In the genomic region with DNA sequence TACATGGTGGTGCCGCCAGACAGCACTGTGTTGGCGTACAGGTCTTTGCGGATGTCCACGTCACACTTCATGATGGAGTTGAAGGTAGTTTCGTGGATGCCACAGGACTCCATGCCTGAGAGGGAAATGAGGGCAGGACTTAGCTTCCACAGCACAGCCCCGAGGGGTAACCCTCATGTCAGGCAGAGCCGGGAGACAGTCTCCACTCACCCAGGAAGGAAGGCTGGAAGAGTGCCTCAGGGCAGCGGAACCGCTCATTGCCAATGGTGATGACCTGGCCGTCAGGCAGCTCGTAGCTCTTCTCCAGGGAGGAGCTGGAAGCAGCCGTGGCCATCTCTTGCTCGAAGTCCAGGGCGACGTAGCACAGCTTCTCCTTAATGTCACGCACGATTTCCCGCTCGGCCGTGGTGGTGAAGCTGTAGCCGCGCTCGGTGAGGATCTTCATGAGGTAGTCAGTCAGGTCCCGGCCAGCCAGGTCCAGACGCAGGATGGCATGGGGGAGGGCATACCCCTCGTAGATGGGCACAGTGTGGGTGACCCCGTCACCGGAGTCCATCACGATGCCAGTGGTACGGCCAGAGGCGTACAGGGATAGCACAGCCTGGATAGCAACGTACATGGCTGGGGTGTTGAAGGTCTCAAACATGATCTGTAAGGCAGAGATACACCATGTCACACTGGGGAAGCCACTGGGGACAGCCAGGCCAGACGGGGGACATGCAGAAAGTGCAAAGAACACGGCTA, we compare ENCODE assay signal across 8 cellular contexts. TPM values are rescaled to one million over a fixed set of nuclear protein-coding genes. Genes with fewer than 3 reads are reported as not detected.
A peak's percentile ranks its signal among the peaks of the same experiment; 100 is the strongest.
DNase-seq lines count a peak whose midpoint lies in the region; ATAC-seq and TF ChIP-seq lines count a peak whose summit lies in the region.

No MANE protein-coding gene starts in this region.

- H3K4me3 ChIP-seq in GM12875 (ENCODE audit: low read depth, low read length) (peak overlapping the region; percentile 98), lower lobe of right lung (peak overlapping the region; percentile 96)

- intact Hi-C loops in lower lobe of right lung (cut with DNase I): no loop called here

- peaks cover 53% of the 10 kb centered on the region for H3K36me3 Mint-ChIP-seq in T-helper 1 cell treated with Interleukin-12 subunit alpha and Interleukin-12 subunit beta and Interleukin-4 antibody, amounts not matched to agents 30 μg/mL and 1 μg/mL, for 36 hours (ENCODE audit: low read depth)
- H3K36me3 Mint-ChIP-seq in chondrocyte (ENCODE audit: low read depth): peaks cover 34% of the 10 kb centered on the region

- H3K4me1 ChIP-seq in lower lobe of right lung: peaks cover 55% of the 10 kb centered on the region

- peaks cover 50% of the 10 kb centered on the region for H3K4me1 Mint-ChIP-seq in T-helper 1 cell treated with Interleukin-12 subunit alpha and Interleukin-12 subunit beta and Interleukin-4 antibody, amounts not matched to agents 30 μg/mL and 1 μg/mL, for 36 hours (ENCODE audit: low read depth)
- peaks cover 35% of the 10 kb centered on the region for H3K4me1 Mint-ChIP-seq in chondrocyte (ENCODE audit: low read depth)

- H3K4me3 Mint-ChIP-seq in T-helper 1 cell treated with Interleukin-12 subunit alpha and Interleukin-12 subunit beta and Interleukin-4 antibody, amounts not matched to agents 30 μg/mL and 1 μg/mL, for 36 hours: peak overlapping the region; percentile 100
- peak overlapping the region; percentile 98 for H3K4me3 Mint-ChIP-seq in chondrocyte (ENCODE audit: unreplicated experiment)

- peak overlapping the region; percentile 100 for H3K27ac ChIP-seq in lower lobe of right lung

- H3K27ac Mint-ChIP-seq in T-helper 1 cell treated with Interleukin-12 subunit alpha and Interleukin-12 subunit beta and Interleukin-4 antibody, amounts not matched to agents 30 μg/mL and 1 μg/mL, for 36 hours: peak overlapping the region; percentile 99
- H3K27ac Mint-ChIP-seq in chondrocyte (ENCODE audit: unreplicated experiment): peak overlapping the region; percentile 94

- H3K27me3 Mint-ChIP-seq in T-helper 1 cell treated with Interleukin-12 subunit alpha and Interleukin-12 subunit beta and Interleukin-4 antibody, amounts not matched to agents 30 μg/mL and 1 μg/mL, for 36 hours (ENCODE audit: low read depth): peaks cover 3% of the 10 kb centered on the region
- no peaks in the 10 kb centered on the region for H3K27me3 Mint-ChIP-seq in chondrocyte (ENCODE audit: low read depth)

- H3K9me3 Mint-ChIP-seq in T-helper 1 cell treated with Interleukin-12 subunit alpha and Interleukin-12 subunit beta and Interleukin-4 antibody, amounts not matched to agents 30 μg/mL and 1 μg/mL, for 36 hours: no peaks in the 10 kb centered on the region
- no peaks in the 10 kb centered on the region for H3K9me3 Mint-ChIP-seq in chondrocyte (ENCODE audit: low read depth)

- H3K9me3 ChIP-seq in lower lobe of right lung: no peaks in the 10 kb centered on the region

- peaks cover 44% of the 10 kb centered on the region for H3K36me3 ChIP-seq in lower lobe of right lung

- no peak for TF ChIP-seq CTCF in GM12875 (IDR thresholded peaks at IDR 0.05; ENCODE audit: borderline replicate concordance, insufficient read depth, low read depth, low read length)
- no peak for TF ChIP-seq CTCF in chondrocyte (IDR thresholded peaks at IDR 0.05)
- TF ChIP-seq CTCF in lower lobe of right lung (IDR thresholded peaks at IDR 0.05): no peak

- no peak for ATAC-seq in lower lobe of right lung

- no peaks in the 10 kb centered on the region for H3K27me3 ChIP-seq in lower lobe of right lung (ENCODE audit: low read depth)

- DNase-seq in chondrocyte (ENCODE audit: low spot score): no peak
- peak; percentile 66 for DNase-seq in lower lobe of right lung
- DNase-seq in superior temporal gyrus (ENCODE audit: extremely low spot score): peak; percentile 20
- no peak for DNase-seq in HuH-7 (ENCODE audit: low spot score)
- no peak for DNase-seq in cerebellar nuclear complex (lab: John Stamatoyannopoulos, UW)
- DNase-seq in COLO829 (ENCODE audit: low spot score): no peak

RNA-seq across cellular contexts. Expression of gene ACTB, which starts 2.2 kb away (rescaled TPM):
- 3,228 to 5,289 TPM (median 5,211 TPM) in 3 replicates for total RNA-seq in chondrocyte
- total RNA-seq in lower lobe of right lung: 3,617 TPM

RNA-seq across cellular contexts. Expression of gene FBXL18, which starts 14.6 kb away (rescaled TPM):
- 18.0 to 18.8 TPM (median 18.6 TPM) in 3 replicates for total RNA-seq in chondrocyte
- 9.2 TPM for total RNA-seq in lower lobe of right lung

Comparison
In these comparisons a context has a peak if more than half of its experiments do, and no peak if none do; other contexts are left out.
1. DNase-seq: peak in lower lobe of right lung (single experiment) and superior temporal gyrus (single experiment); none in chondrocyte (single experiment), HuH-7 (single experiment), cerebellar nuclear complex (0 of 2) and COLO829 (single experiment).